ENCODE assay signal across 26 cellular contexts in genomic region chr1:4847731-4848130, GRCh38.
"Had no signal": no experiment of that assay in that cellular context is flagged by ENCODE, and none has a peak within 500 bp of the region (broad histone marks: within the 10 kb centered on the region; RNA-seq: fewer than 3 reads in every experiment).

No MANE protein-coding gene starts in this region.

- H3K9me3 ChIP-seq: neutrophil, pancreas, right lobe of liver, transverse colon, upper lobe of right lung, uterus had no signal

- H3K4me3 Mint-ChIP-seq: immature natural killer cell; memory B cell; natural killer cell; stimulated activated naive CD8-positive, alpha-beta T cell treated with anti-CD3 and anti-CD28 coated beads, Interleukin-15, amount 100 ng/mL, for 72 hours had no signal

- DNase-seq: dorsolateral prefrontal cortex; effector CD4-positive, alpha-beta T cell; foreskin keratinocyte; glutamatergic neuron; hypothalamus; immature natural killer cell; kidney glomerular epithelial cell; natural killer cell; pancreas; right lobe of liver; stimulated activated CD4-positive, alpha-beta T cell treated with anti-CD3 and anti-CD28 coated beads, Interleukin-12 subunit alpha, Interleukin-12 subunit beta, amount 100 ng/mL, for 4 hours; stimulated activated CD4-positive, alpha-beta T cell treated with anti-CD3 and anti-CD28 coated beads, Interleukin-1b, Interleukin-23, amount 100 ng/mL, for 48 hours; stimulated activated CD4-positive, alpha-beta T cell treated with anti-CD3 and anti-CD28 coated beads, Interleukin-4, amount 100 ng/mL, for 1 hour; stimulated activated CD8-positive, alpha-beta memory T cell treated with anti-CD3 and anti-CD28 coated beads, Interleukin-4, amount 100 ng/mL, for 48 hours; stimulated activated naive CD4-positive, alpha-beta T cell; stimulated activated naive CD8-positive, alpha-beta T cell treated with anti-CD3 and anti-CD28 coated beads, Interleukin-15, amount 100 ng/mL, for 72 hours; transverse colon; upper lobe of right lung; uterus had no signal

- H3K27me3 Mint-ChIP-seq: stimulated activated naive CD8-positive, alpha-beta T cell treated with anti-CD3 and anti-CD28 coated beads, Interleukin-15, amount 100 ng/mL, for 72 hours had no signal

- H3K27ac ChIP-seq: dorsolateral prefrontal cortex, foreskin keratinocyte, neutrophil, pancreas, right lobe of liver, suprapubic skin, transverse colon, upper lobe of right lung, uterus had no signal

- H3K4me1 ChIP-seq: foreskin keratinocyte, pancreas, right lobe of liver, transverse colon, upper lobe of right lung, uterus had no signal

- H3K4me2 ChIP-seq: smooth muscle cell had no signal

- H3K27me3 ChIP-seq: foreskin keratinocyte, neutrophil, pancreas, right lobe of liver, suprapubic skin, transverse colon, upper lobe of right lung, uterus had no signal

- H3K4me1 Mint-ChIP-seq: immature natural killer cell; memory B cell; natural killer cell; stimulated activated naive CD8-positive, alpha-beta T cell treated with anti-CD3 and anti-CD28 coated beads, Interleukin-15, amount 100 ng/mL, for 72 hours had no signal

- H3K4me3 ChIP-seq: dorsolateral prefrontal cortex, lung, pancreas, right lobe of liver, smooth muscle cell, suprapubic skin, transverse colon, upper lobe of right lung, uterus had no signal

- ATAC-seq: esophagus mucosa; foreskin keratinocyte; left lobe of liver; natural killer cell; pancreas; right lobe of liver; stimulated activated naive CD8-positive, alpha-beta T cell treated with anti-CD3 and anti-CD28 coated beads, Interleukin-15, amount 100 ng/mL, for 72 hours; upper lobe of right lung had no signal

- H3K36me3 ChIP-seq: neutrophil, pancreas, right lobe of liver, suprapubic skin, transverse colon, upper lobe of right lung, uterus had no signal

- H3K36me3 Mint-ChIP-seq: immature natural killer cell, memory B cell, natural killer cell had no signal

- H3K27ac Mint-ChIP-seq: immature natural killer cell; memory B cell; natural killer cell; stimulated activated naive CD8-positive, alpha-beta T cell treated with anti-CD3 and anti-CD28 coated beads, Interleukin-15, amount 100 ng/mL, for 72 hours had no signal
